16 cellular contexts compared by ENCODE assay signal in the genomic region with DNA sequence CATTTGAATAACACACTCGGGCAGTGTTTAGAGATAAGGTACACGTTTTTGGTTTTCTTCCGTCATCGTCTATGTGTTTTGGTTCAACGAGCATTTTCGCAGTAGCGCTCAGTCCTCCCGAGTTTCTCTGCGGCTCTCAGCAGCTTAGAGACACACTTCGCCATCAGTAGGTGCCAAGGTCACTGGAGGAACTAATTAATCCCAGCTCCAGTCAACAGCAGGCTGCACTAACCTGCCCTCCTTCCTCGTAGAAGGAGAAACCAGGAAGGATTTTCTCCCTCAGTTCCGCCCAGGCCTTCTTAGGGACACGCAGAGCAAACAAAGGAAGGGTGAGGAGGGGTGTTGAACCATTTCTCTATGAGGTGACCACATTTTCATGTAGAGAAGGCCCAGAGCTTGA. TPM values are rescaled to one million over a fixed set of nuclear protein-coding genes. Genes with fewer than 3 reads are reported as not detected.
A peak's percentile ranks its signal among the peaks of the same experiment; 100 is the strongest.
DNase-seq lines count a peak whose midpoint lies in the region; ATAC-seq and TF ChIP-seq lines count a peak whose summit lies in the region.
"Had no signal": no experiment of that assay in that cellular context is flagged by ENCODE, and none has a peak within 500 bp of the region (broad histone marks: within the 10 kb centered on the region; RNA-seq: fewer than 3 reads in every experiment).

No MANE protein-coding gene starts in this region.

- H3K27ac ChIP-seq in adrenal gland, result peak overlapping the region in 3 of 5 donors; percentile 6 to 17 (median 9)
- H3K27ac ChIP-seq in subcutaneous abdominal adipose tissue (ENCODE audit: low read depth, low read length), result peak overlapping the region; percentile 6

- peak in 1 of 7 donors; percentile 68 for DNase-seq in adrenal gland
- no peak for DNase-seq in epithelial cell of proximal tubule (ENCODE audit: low read depth)
- peak; percentile 57 to 78 (median 63) for DNase-seq in mucosa of descending colon
- no peak for DNase-seq in head of caudate nucleus
- DNase-seq: activated CD4-positive, alpha-beta T cell treated with anti-CD3 and anti-CD28 coated beads for 36 hours; activated CD8-positive, alpha-beta memory T cell treated with anti-CD3 and anti-CD28 coated beads, Interleukin-2, amount 50 U/mL, for 48 hours; activated naive CD4-positive, alpha-beta T cell treated with anti-CD3 and anti-CD28 coated beads, Interleukin-2, amount 10 ng/mL, durations not matched to agents 7 days and 5 days; BE2C; DMS 273 treated with DMSO at 0.1 percent for 48 hours; endodermal cell; NCI-H2107; T-helper 9 cell had no signal

- intact Hi-C loops in adrenal gland (cut with DNase I) (no loop called here), mucosa of descending colon (cut with DNase I, micrococcal nuclease) (no loop called here), head of caudate nucleus (cut with DNase I) (no loop called here)

- H3K4me1 ChIP-seq in adrenal gland (replicated peaks in 1 of 2) (peaks cover 39 to 92% of the 10 kb centered on the region in 2 donors), mucosa of descending colon (ENCODE audit: low read depth) (peaks cover 56% of the 10 kb centered on the region), subcutaneous abdominal adipose tissue (ENCODE audit: control insufficient read depth in 5 of 5, insufficient read depth in 5 of 5, low read length in 5 of 5) (peaks cover 2 to 85% (median 64%) of the 10 kb centered on the region in 5 donors)

- H3K4me3 ChIP-seq in adrenal gland, result no peak overlapping the region
- H3K4me3 ChIP-seq in epithelial cell of proximal tubule (ENCODE audit: low read depth, low read length), result peak overlapping the region; percentile 9
- H3K4me3 ChIP-seq in mucosa of descending colon, result no peak overlapping the region
- no peak overlapping the region for H3K4me3 ChIP-seq in subcutaneous abdominal adipose tissue (ENCODE audit: low read depth in 1 of 5, low read length in 5 of 5)
- H3K4me3 ChIP-seq: HAP-1 had no signal

- no peak for TF ChIP-seq POLR2A in adrenal gland (IDR thresholded peaks at IDR 0.05)

- 72 to 87% (median 77%) methylated on average over 11 to 13 of the region's 13 CpGs for WGBS in adrenal gland, 4 donors

- H3K27me3 ChIP-seq in adrenal gland, result no peaks in the 10 kb centered on the region
- H3K27me3 ChIP-seq in subcutaneous abdominal adipose tissue (ENCODE audit: control insufficient read depth in 5 of 5, insufficient read depth in 4 of 5, low read length in 5 of 5), result no peaks in the 10 kb centered on the region
- H3K27me3 ChIP-seq: BE2C had no signal

- ATAC-seq in mucosa of descending colon, result peak; percentile 89
- no peak for ATAC-seq in HG02798 (IDR thresholded peaks at IDR 0.05; ENCODE audit: poor library complexity, unreplicated experiment)
- no peak for ATAC-seq in HG03565 (IDR thresholded peaks at IDR 0.05; ENCODE audit: unreplicated experiment)
- ATAC-seq: activated CD4-positive, alpha-beta T cell treated with anti-CD3 and anti-CD28 coated beads for 36 hours had no signal

- H3K36me3 ChIP-seq in adrenal gland (replicated peaks in 1 of 2) (no peaks in the 10 kb centered on the region), mucosa of descending colon (ENCODE audit: low read depth) (no peaks in the 10 kb centered on the region), subcutaneous abdominal adipose tissue (ENCODE audit: control insufficient read depth in 5 of 5, insufficient read depth in 5 of 5, low read length in 5 of 5) (peaks cover 0 to 13% (median 4%) of the 10 kb centered on the region in 5 donors)
- H3K36me3 ChIP-seq: HAP-1 had no signal

- H3K9me3 ChIP-seq in adrenal gland (replicated peaks in 1 of 3) (no peaks in the 10 kb centered on the region), mucosa of descending colon (no peaks in the 10 kb centered on the region), subcutaneous abdominal adipose tissue (ENCODE audit: control insufficient read depth in 5 of 5, low read length in 5 of 5) (no peaks in the 10 kb centered on the region)
- H3K9me3 ChIP-seq: BE2C, HAP-1 had no signal

- TF ChIP-seq CTCF in adrenal gland (IDR thresholded peaks at IDR 0.05) (no peak), epithelial cell of proximal tubule (conservative IDR thresholded peaks at IDR 0.05; ENCODE audit: low read depth, low read length) (no peak), mucosa of descending colon (IDR thresholded peaks at IDR 0.05) (no peak)

- H3K9ac ChIP-seq in subcutaneous abdominal adipose tissue (ENCODE audit: low read length in 5 of 5), result peak overlapping the region in 1 of 5 donors; percentile 36

RNA-seq across cellular contexts. Expression of a gene that starts 12.6 kb away (rescaled TPM):
- total RNA-seq in adrenal gland (100 to 1,000 TPM; 102 to 250 (median 163) TPM), epithelial cell of proximal tubule (28.8 and 51.5 TPM in 2 replicates), mucosa of descending colon (10 to 100 TPM; 41.0 to 75.1 (median 47.2) TPM)
- 100 to 1,000 TPM in 1 of 3 donors, 10 to 100 TPM in 2; 29.2 to 119 (median 40.2) TPM for polyA plus RNA-seq in adrenal gland

Comparison
In these comparisons a context has a peak if more than half of its experiments do, and no peak if none do; other contexts are left out.
1. DNase-seq: peak in mucosa of descending colon (3 of 3); none in epithelial cell of proximal tubule (single experiment) and head of caudate nucleus (0 of 42).